In the genomic region with DNA sequence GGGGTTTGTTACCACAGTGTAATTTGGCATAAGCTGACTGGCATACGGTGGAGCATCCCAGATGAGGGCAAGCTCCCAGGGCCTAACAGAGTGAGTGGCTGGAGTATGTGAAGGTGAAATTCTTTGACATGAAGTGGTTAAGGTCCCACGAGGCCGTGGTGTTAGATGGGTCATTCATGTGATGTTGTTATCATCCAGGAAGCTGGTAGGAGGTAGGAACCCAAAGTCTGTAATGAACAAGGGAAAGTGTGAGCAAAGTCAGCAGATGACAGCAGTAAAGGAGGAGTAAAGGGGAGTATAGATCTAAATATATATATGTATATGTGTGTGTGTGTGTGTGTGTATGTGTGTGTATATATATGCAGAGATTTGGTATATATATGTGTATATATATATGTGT, we compare ENCODE assay signal across 19 cellular contexts. TPM values are rescaled to one million over a fixed set of nuclear protein-coding genes. Genes with fewer than 3 reads are reported as not detected.
A peak's percentile ranks its signal among the peaks of the same experiment; 100 is the strongest.
DNase-seq lines count a peak whose midpoint lies in the region; TF ChIP-seq lines count a peak whose summit lies in the region.
"Had no signal": no experiment of that assay in that cellular context is flagged by ENCODE, and none has a peak within 500 bp of the region (broad histone marks: within the 10 kb centered on the region; RNA-seq: fewer than 3 reads in every experiment).

No MANE protein-coding gene starts in this region.

- H3K4me2 ChIP-seq in trophoblast cell (ENCODE audit: low read length) (no peak overlapping the region), neural progenitor cell (no peak overlapping the region)
- H3K4me2 ChIP-seq: SK-N-SH had no signal

- no peak overlapping the region for H4K12ac ChIP-seq in trophoblast cell (ENCODE audit: low read depth, low read length)

- H3K79me2 ChIP-seq in trophoblast cell (ENCODE audit: control insufficient read depth, insufficient read depth, low read length, poor library complexity), result no peaks in the 10 kb centered on the region
- H3K79me2 ChIP-seq in neural progenitor cell (ENCODE audit: low read depth), result no peaks in the 10 kb centered on the region

- peak overlapping the region; percentile 4 for H2BK12ac ChIP-seq in trophoblast cell (ENCODE audit: low read length)

- H3K4me3 ChIP-seq in trophoblast cell (ENCODE audit: low read depth, low read length) (no peak overlapping the region), neural progenitor cell (no peak overlapping the region)
- H3K4me3 ChIP-seq: upper lobe of right lung had no signal

- H2BK120ac ChIP-seq in trophoblast cell (ENCODE audit: insufficient read depth, low read length, poor library complexity), result no peak overlapping the region

- no peak overlapping the region for H3K4me3 Mint-ChIP-seq in activated CD4-positive, alpha-beta T cell treated with anti-CD3 and anti-CD28 coated beads, Interleukin-2, amount 10 ng/mL, durations not matched to agents 24 days and 14 days
- no peak overlapping the region for H3K4me3 Mint-ChIP-seq in IgD-negative memory B cell
- H3K4me3 Mint-ChIP-seq in activated T-helper 2 cell treated with anti-CD3 and anti-CD28 coated beads, Interferon-gamma antibody, Interleukin-2, Interleukin-4, amounts not matched to agents 10 μg/mL and 5 μg/mL and 100 μg/mL, durations not matched to agents 14 hours and 24 hours and 36 hours (ENCODE audit: low read depth), result no peak overlapping the region
- no peak overlapping the region for H3K4me3 Mint-ChIP-seq in neural progenitor cell

- no peak for TF ChIP-seq CTCF in neural progenitor cell (IDR thresholded peaks at IDR 0.05)

- H3K4me1 ChIP-seq in trophoblast cell (ENCODE audit: control insufficient read depth in 1 of 2, insufficient read depth in 2 of 2, low read length in 2 of 2) (peaks cover 33 to 46% of the 10 kb centered on the region in 2 experiments), neural progenitor cell (peaks cover 14% of the 10 kb centered on the region)
- H3K4me1 ChIP-seq: upper lobe of right lung had no signal

- no peak overlapping the region for H3K23ac ChIP-seq in trophoblast cell (ENCODE audit: low read length)

- H3K4me1 Mint-ChIP-seq in activated CD4-positive, alpha-beta T cell treated with anti-CD3 and anti-CD28 coated beads, Interleukin-2, amount 10 ng/mL, durations not matched to agents 24 days and 14 days, result peaks cover 52% of the 10 kb centered on the region
- peaks cover 19 to 39% (median 29%) of the 10 kb centered on the region in 3 donors for H3K4me1 Mint-ChIP-seq in IgD-negative memory B cell
- H3K4me1 Mint-ChIP-seq in activated T-helper 2 cell treated with anti-CD3 and anti-CD28 coated beads, Interferon-gamma antibody, Interleukin-2, Interleukin-4, amounts not matched to agents 10 μg/mL and 5 μg/mL and 100 μg/mL, durations not matched to agents 14 hours and 24 hours and 36 hours (ENCODE audit: low read depth), result peaks cover 59% of the 10 kb centered on the region
- H3K4me1 Mint-ChIP-seq in neural progenitor cell, result peaks cover 28% of the 10 kb centered on the region

- DNase-seq in activated CD4-positive, alpha-beta T cell treated with anti-CD3 and anti-CD28 coated beads, Interleukin-2, amount 10 ng/mL, durations not matched to agents 24 days and 14 days, result no peak
- DNase-seq in activated CD4-positive, alpha-beta T cell treated with anti-CD3 and anti-CD28 coated beads for 48 hours, result no peak
- DNase-seq in activated T-helper 2 cell treated with anti-CD3 and anti-CD28 coated beads, Interferon-gamma antibody, Interleukin-2, Interleukin-4, amounts not matched to agents 10 μg/mL and 5 μg/mL and 100 μg/mL, durations not matched to agents 14 hours and 24 hours and 36 hours (ENCODE audit: low spot score), result no peak
- DNase-seq in trophoblast cell, result no peak
- no peak for DNase-seq in effector CD8-positive, alpha-beta T cell (lab: John Stamatoyannopoulos, UW)
- DNase-seq in Kasumi-1 (lab: John Stamatoyannopoulos, UW), result no peak
- DNase-seq in neural progenitor cell (ENCODE audit: low spot score), result no peak
- DNase-seq: H7; Karpas-422; left ventricle myocardium superior; NCI-H1092 treated with DMSO at 0.1 percent for 48 hours; NCI-H2029; NCI-H446; NK-92 treated with Interleukin-12 subunit alpha and Interleukin-12 subunit beta, amount 100 ng/mL, for 24 hours; RPMI8226; SK-N-SH; small intestine; upper lobe of right lung had no signal

- no peak overlapping the region for H3K4ac ChIP-seq in trophoblast cell (ENCODE audit: low read depth, low read length)

- H4K91ac ChIP-seq in trophoblast cell (ENCODE audit: low read depth, low read length), result peak overlapping the region; percentile 41

- H3K9me3 Mint-ChIP-seq in activated CD4-positive, alpha-beta T cell treated with anti-CD3 and anti-CD28 coated beads, Interleukin-2, amount 10 ng/mL, durations not matched to agents 24 days and 14 days, result no peaks in the 10 kb centered on the region
- H3K9me3 Mint-ChIP-seq in IgD-negative memory B cell (no peaks in the 10 kb centered on the region), neural progenitor cell (no peaks in the 10 kb centered on the region)
- H3K9me3 Mint-ChIP-seq in activated T-helper 2 cell treated with anti-CD3 and anti-CD28 coated beads, Interferon-gamma antibody, Interleukin-2, Interleukin-4, amounts not matched to agents 10 μg/mL and 5 μg/mL and 100 μg/mL, durations not matched to agents 14 hours and 24 hours and 36 hours, result no peaks in the 10 kb centered on the region

- intact Hi-C loops in activated CD4-positive, alpha-beta T cell treated with anti-CD3 and anti-CD28 coated beads, Interleukin-2, amount 10 ng/mL, durations not matched to agents 24 days and 14 days (cut with micrococcal nuclease), result loop anchor here (2.0 to 10.0 kb wide), 3 partner anchors 19 to 61 kb away; no protein-coding TSS in a partner anchor
- intact Hi-C loops in activated T-helper 2 cell treated with anti-CD3 and anti-CD28 coated beads, Interferon-gamma antibody, Interleukin-2, Interleukin-4, amounts not matched to agents 10 μg/mL and 5 μg/mL and 100 μg/mL, durations not matched to agents 14 hours and 24 hours and 36 hours (cut with micrococcal nuclease), result loop anchor here (2.0 to 5.0 kb wide), 2 partner anchors 15 to 46 kb away; a partner anchor contains a TSS

- H4K20me1 ChIP-seq in neural progenitor cell (ENCODE audit: low read depth), result peaks cover 5% of the 10 kb centered on the region

- H3K36me3 ChIP-seq in trophoblast cell (ENCODE audit: control insufficient read depth in 1 of 2, insufficient read depth in 2 of 2, low read length in 2 of 2) (no peaks in the 10 kb centered on the region), neural progenitor cell (no peaks in the 10 kb centered on the region)

- no peak overlapping the region for H2AFZ ChIP-seq in trophoblast cell (ENCODE audit: insufficient read depth, low read length, poor library complexity)
- no peak overlapping the region for H2AFZ ChIP-seq in neural progenitor cell (replicated peaks)

- peaks cover 15% of the 10 kb centered on the region for H3F3A ChIP-seq in neural progenitor cell (ENCODE audit: low read depth)

- H3K27me3 ChIP-seq in trophoblast cell (ENCODE audit: insufficient read depth, low read length), result no peaks in the 10 kb centered on the region
- H3K27me3 ChIP-seq in neural progenitor cell, result no peaks in the 10 kb centered on the region
- H3K27me3 ChIP-seq: upper lobe of right lung had no signal

- no peak overlapping the region for H2BK5ac ChIP-seq in trophoblast cell (ENCODE audit: low read depth, low read length, poor library complexity)

- peaks cover 10% of the 10 kb centered on the region for H3K79me1 ChIP-seq in trophoblast cell (ENCODE audit: low read length)

- H3K18ac ChIP-seq in trophoblast cell (ENCODE audit: low read length), result no peak overlapping the region

- no peaks in the 10 kb centered on the region for H3K27me3 Mint-ChIP-seq in activated CD4-positive, alpha-beta T cell treated with anti-CD3 and anti-CD28 coated beads, Interleukin-2, amount 10 ng/mL, durations not matched to agents 24 days and 14 days
- H3K27me3 Mint-ChIP-seq in IgD-negative memory B cell (no peaks in the 10 kb centered on the region), neural progenitor cell (ENCODE audit: insufficient read depth, low read depth) (peaks cover 5% of the 10 kb centered on the region)
- no peaks in the 10 kb centered on the region for H3K27me3 Mint-ChIP-seq in activated T-helper 2 cell treated with anti-CD3 and anti-CD28 coated beads, Interferon-gamma antibody, Interleukin-2, Interleukin-4, amounts not matched to agents 10 μg/mL and 5 μg/mL and 100 μg/mL, durations not matched to agents 14 hours and 24 hours and 36 hours (ENCODE audit: low read depth)

- no CpG with 5 or more reads among the region's 3 CpGs for whole genome bisulfite sequencing in trophoblast cell (ENCODE audit: extremely low coverage, insufficient coverage, insufficient read length)

- H3K27ac Mint-ChIP-seq in activated CD4-positive, alpha-beta T cell treated with anti-CD3 and anti-CD28 coated beads, Interleukin-2, amount 10 ng/mL, durations not matched to agents 24 days and 14 days, result peak overlapping the region; percentile 15
- H3K27ac Mint-ChIP-seq in IgD-negative memory B cell (peak overlapping the region in 2 of 3 donors; percentile 0 to 82), neural progenitor cell (no peak overlapping the region)
- peak overlapping the region; percentile 60 for H3K27ac Mint-ChIP-seq in activated T-helper 2 cell treated with anti-CD3 and anti-CD28 coated beads, Interferon-gamma antibody, Interleukin-2, Interleukin-4, amounts not matched to agents 10 μg/mL and 5 μg/mL and 100 μg/mL, durations not matched to agents 14 hours and 24 hours and 36 hours

- no peak overlapping the region for H3K27ac ChIP-seq in trophoblast cell (ENCODE audit: low read depth, low read length)
- no peak overlapping the region for H3K27ac ChIP-seq in neural progenitor cell
- H3K27ac ChIP-seq: upper lobe of right lung had no signal

- H2AK5ac ChIP-seq in trophoblast cell (ENCODE audit: low read length), result no peak overlapping the region

- no peak overlapping the region for H3K14ac ChIP-seq in trophoblast cell (ENCODE audit: low read length)

- H4K8ac ChIP-seq in trophoblast cell (ENCODE audit: low read depth, low read length), result no peak overlapping the region

- H3K36me3 Mint-ChIP-seq in activated CD4-positive, alpha-beta T cell treated with anti-CD3 and anti-CD28 coated beads, Interleukin-2, amount 10 ng/mL, durations not matched to agents 24 days and 14 days (ENCODE audit: low read depth), result peaks cover 43% of the 10 kb centered on the region
- H3K36me3 Mint-ChIP-seq in IgD-negative memory B cell, result peaks cover 9% of the 10 kb centered on the region
- peaks cover 56% of the 10 kb centered on the region for H3K36me3 Mint-ChIP-seq in activated T-helper 2 cell treated with anti-CD3 and anti-CD28 coated beads, Interferon-gamma antibody, Interleukin-2, Interleukin-4, amounts not matched to agents 10 μg/mL and 5 μg/mL and 100 μg/mL, durations not matched to agents 14 hours and 24 hours and 36 hours (ENCODE audit: low read depth)
- H3K36me3 Mint-ChIP-seq in neural progenitor cell, result no peaks in the 10 kb centered on the region

- no peaks in the 10 kb centered on the region for H3K9me3 ChIP-seq in trophoblast cell (ENCODE audit: insufficient read depth, low read depth, low read length)
- no peaks in the 10 kb centered on the region for H3K9me3 ChIP-seq in neural progenitor cell (ENCODE audit: low read depth)
- H3K9me3 ChIP-seq: SK-N-SH, upper lobe of right lung had no signal

- no peak overlapping the region for H3K9ac ChIP-seq in trophoblast cell (ENCODE audit: low read length)
- H3K9ac ChIP-seq in neural progenitor cell, result no peak overlapping the region
- H3K9ac ChIP-seq: SK-N-SH had no signal

RNA-seq across cellular contexts. Expression of a gene that starts 47.6 kb away (rescaled TPM):
- 81.5 and 85.5 TPM in 2 replicates for total RNA-seq in activated CD4-positive, alpha-beta T cell treated with anti-CD3 and anti-CD28 coated beads, Interleukin-2, amount 10 ng/mL, durations not matched to agents 24 days and 14 days
- 23.9 TPM for polyA plus RNA-seq in IgD-negative memory B cell
- 74.5 and 79.1 TPM in 2 replicates for total RNA-seq in activated T-helper 2 cell treated with anti-CD3 and anti-CD28 coated beads, Interferon-gamma antibody, Interleukin-2, Interleukin-4, amounts not matched to agents 10 μg/mL and 5 μg/mL and 100 μg/mL, durations not matched to agents 14 hours and 24 hours and 36 hours
- polyA plus RNA-seq in trophoblast cell (2013), result 16.1 and 17.2 TPM in 2 replicates
- 52.0 and 72.9 TPM in 2 replicates for total RNA-seq in neural progenitor cell (ENCODE audit: low replicate concordance)
